Comparison of ENCODE assay signal across 9 cellular contexts in genomic region chr13:98549728-98550317, GRCh38. TPM values are rescaled to one million over a fixed set of nuclear protein-coding genes. Genes with fewer than 3 reads are reported as not detected.
DNase-seq lines count a peak whose midpoint lies in the region; ATAC-seq and TF ChIP-seq lines count a peak whose summit lies in the region.
"Had no signal": no experiment of that assay in that cellular context is flagged by ENCODE, and none has a peak within 500 bp of the region (broad histone marks: within the 10 kb centered on the region; RNA-seq: fewer than 3 reads in every experiment).

No MANE protein-coding gene starts in this region.

- TF ChIP-seq CTCF in suprapubic skin (IDR thresholded peaks at IDR 0.05) = no peak

- no peak for DNase-seq in activated naive CD4-positive, alpha-beta T cell treated with Interleukin-2 at 50 U/mL for 16 hours
- no peak for DNase-seq in activated naive CD8-positive, alpha-beta T cell treated with anti-CD3 and anti-CD28 coated beads, Interleukin-2, amount 50 U/mL, for 24 hours
- no peak for DNase-seq in suprapubic skin (ENCODE audit: low spot score in 2 of 2)
- DNase-seq in mesenteric fat pad (ENCODE audit: low spot score) = no peak
- no peak for DNase-seq in putamen (ENCODE audit: low spot score)
- no peak for DNase-seq in AG08395 (ENCODE audit: low spot score)

- no peaks in the 10 kb centered on the region for H3K9me3 Mint-ChIP-seq in activated naive CD4-positive, alpha-beta T cell treated with anti-CD3 and anti-CD28 coated beads, Interleukin-2, amount 50 U/mL, for 24 hours
- H3K9me3 Mint-ChIP-seq in activated naive CD8-positive, alpha-beta T cell treated with anti-CD3 and anti-CD28 coated beads, Interleukin-2, amount 50 U/mL, for 24 hours = no peaks in the 10 kb centered on the region

- peaks cover 86% of the 10 kb centered on the region for H3K4me1 Mint-ChIP-seq in activated naive CD4-positive, alpha-beta T cell treated with anti-CD3 and anti-CD28 coated beads, Interleukin-2, amount 50 U/mL, for 24 hours
- peaks cover 78% of the 10 kb centered on the region for H3K4me1 Mint-ChIP-seq in activated naive CD8-positive, alpha-beta T cell treated with anti-CD3 and anti-CD28 coated beads, Interleukin-2, amount 50 U/mL, for 24 hours

- H3K4me3 Mint-ChIP-seq in activated naive CD4-positive, alpha-beta T cell treated with anti-CD3 and anti-CD28 coated beads, Interleukin-2, amount 50 U/mL, for 24 hours = peak overlapping the region; percentile 15
- H3K4me3 Mint-ChIP-seq in activated naive CD8-positive, alpha-beta T cell treated with anti-CD3 and anti-CD28 coated beads, Interleukin-2, amount 50 U/mL, for 24 hours = no peak overlapping the region

- H3K4me1 ChIP-seq in suprapubic skin = peaks cover 39% of the 10 kb centered on the region

- WGBS in suprapubic skin = 75% methylated on average over 3 of the region's 3 CpGs

- H3K27ac Mint-ChIP-seq in activated naive CD4-positive, alpha-beta T cell treated with anti-CD3 and anti-CD28 coated beads, Interleukin-2, amount 50 U/mL, for 24 hours = peak overlapping the region; percentile 71
- H3K27ac Mint-ChIP-seq in activated naive CD8-positive, alpha-beta T cell treated with anti-CD3 and anti-CD28 coated beads, Interleukin-2, amount 50 U/mL, for 24 hours = peak overlapping the region; percentile 74

- H3K4me3 ChIP-seq in suprapubic skin = no peak overlapping the region
- H3K4me3 ChIP-seq: BLaER1 had no signal

- no peaks in the 10 kb centered on the region for H3K27me3 ChIP-seq in suprapubic skin
- H3K27me3 ChIP-seq: BLaER1 had no signal

- no peak for TF ChIP-seq POLR2A in suprapubic skin (IDR thresholded peaks at IDR 0.05)

- H3K36me3 Mint-ChIP-seq in activated naive CD4-positive, alpha-beta T cell treated with anti-CD3 and anti-CD28 coated beads, Interleukin-2, amount 50 U/mL, for 24 hours = peaks cover 14% of the 10 kb centered on the region
- H3K36me3 Mint-ChIP-seq in activated naive CD8-positive, alpha-beta T cell treated with anti-CD3 and anti-CD28 coated beads, Interleukin-2, amount 50 U/mL, for 24 hours (ENCODE audit: low read depth) = peaks cover 47% of the 10 kb centered on the region

- ATAC-seq in HG03095 (IDR thresholded peaks at IDR 0.05; ENCODE audit: unreplicated experiment) = peak; percentile 61
- ATAC-seq in activated naive CD8-positive, alpha-beta T cell treated with anti-CD3 and anti-CD28 coated beads, Interleukin-2, amount 50 U/mL, for 24 hours = peak; percentile 73

- H3K27me3 Mint-ChIP-seq in activated naive CD4-positive, alpha-beta T cell treated with anti-CD3 and anti-CD28 coated beads, Interleukin-2, amount 50 U/mL, for 24 hours = no peaks in the 10 kb centered on the region
- no peaks in the 10 kb centered on the region for H3K27me3 Mint-ChIP-seq in activated naive CD8-positive, alpha-beta T cell treated with anti-CD3 and anti-CD28 coated beads, Interleukin-2, amount 50 U/mL, for 24 hours

- no peak for TF ChIP-seq EP300 in suprapubic skin (IDR thresholded peaks at IDR 0.05)

- peaks cover 13% of the 10 kb centered on the region for H3K36me3 ChIP-seq in suprapubic skin

- H3K27ac ChIP-seq in suprapubic skin = peak overlapping the region; percentile 3
- H3K27ac ChIP-seq: BLaER1 had no signal

- no peaks in the 10 kb centered on the region for H3K9me3 ChIP-seq in suprapubic skin

RNA-seq across cellular contexts. Expression of gene STK24, which starts 27.1 kb away (rescaled TPM):
- total RNA-seq in suprapubic skin (100 to 1,000 TPM; 132 to 200 (median 176) TPM), mesenteric fat pad (62.7 TPM)
